In genomic region chr12:69360348-69360672, GRCh38 we compare ENCODE assay signal across 8 cellular contexts. TPM values are rescaled to one million over a fixed set of nuclear protein-coding genes. Genes with fewer than 3 reads are reported as not detected.
DNase-seq lines count a peak whose midpoint lies in the region; ATAC-seq, FAIRE-seq and TF ChIP-seq lines count a peak whose summit lies in the region.

No MANE protein-coding gene starts in this region.

- no peak for ATAC-seq in activated T-cell treated with anti-CD3 and anti-CD28 coated beads, Interleukin-2, amount 50 U/mL, for 72 hours (replicated peaks in 1 of 2)
- no peak for ATAC-seq in GM12878
- ATAC-seq in HG02798 (IDR thresholded peaks at IDR 0.05; ENCODE audit: poor library complexity, unreplicated experiment) = no peak

- no peak for FAIRE-seq in GM12878 (lab: Jason Lieb, UNC)

- H3K27me3 ChIP-seq in GM12878 (replicated peaks in 1 of 2; ENCODE audit: control insufficient read depth in 2 of 2, insufficient read depth in 2 of 2, low read length in 1 of 2) = no peaks in the 10 kb centered on the region
- no peaks in the 10 kb centered on the region for H3K27me3 ChIP-seq in tibial artery

- intact Hi-C loops in GM12878 (cut with micrococcal nuclease; ENCODE audit: unreplicated experiment) = no loop called here
- intact Hi-C loops in lower leg skin (cut with DNase I; ENCODE audit: low total_unique reads) = no loop called here
- intact Hi-C loops in tibial artery (cut with DNase I; ENCODE audit: low total_unique reads) = no loop called here

- H3K4me2 ChIP-seq in GM12878 (ENCODE audit: control insufficient read depth, insufficient read depth) = peak overlapping the region; percentile 99

- H3K9me3 Mint-ChIP-seq in activated T-cell treated with anti-CD3 and anti-CD28 coated beads, Interleukin-2, amount 50 U/mL, for 72 hours = no peaks in the 10 kb centered on the region

- in situ Hi-C loops in GM12878 (cut with MboI) = no loop called here

- peak overlapping the region; percentile 85 to 92 for H3K4me3 Mint-ChIP-seq in activated T-cell treated with anti-CD3 and anti-CD28 coated beads, Interleukin-2, amount 50 U/mL, for 72 hours

- H3K36me3 ChIP-seq in GM12878 (ENCODE audit: control insufficient read depth in 2 of 2, insufficient read depth in 2 of 2, low read length in 1 of 2) (no peaks in the 10 kb centered on the region; a peak in 1 of 4 replicates), tibial artery (no peaks in the 10 kb centered on the region)

- peaks cover 25% of the 10 kb centered on the region for H3K79me2 ChIP-seq in GM12878 (ENCODE audit: control insufficient read depth, insufficient read depth, low read length)

- SMC1A ChIA-PET in GM12878 (lab: Charles Lee; ENCODE audit: uncharacterized antibody, unreplicated experiment) = interaction anchor here (0.7 kb wide), 1 partner anchor 115 kb away, joined by 4 read pairs; no protein-coding TSS in a partner anchor

- TF ChIP-seq POLR2A in GM12878 (IDR thresholded peaks at IDR 0.05; ENCODE audit: low read depth, low read length) (no peak), lower leg skin (IDR thresholded peaks at IDR 0.05) (no peak)

- H3K4me1 ChIP-seq in GM12878 (ENCODE audit: control insufficient read depth, insufficient read depth, low read length) (no peaks in the 10 kb centered on the region; the same call in 1 of the 2 replicates), tibial artery (peaks cover 0 to 20% (median 4%) of the 10 kb centered on the region in 4 donors)

- TF ChIP-seq RAD21 in GM12878 (IDR thresholded peaks at IDR 0.05; ENCODE audit: insufficient read depth, low read depth, low read length) = no peak

- WGBS in GM12878 (ENCODE audit: insufficient coverage, insufficient replicate concordance, low lambda C conversion rate, missing lambda C conversion rate) = 3% methylated on average over 10 of the region's 10 CpGs
- WGBS in lower leg skin, 2 donors = 7 to 8% methylated on average over 10 of the region's 10 CpGs

- TSS peak; percentile 82 for BruUV-seq in GM12878 (replicated peaks; lab: Mats Ljungman, UMichigan)

- CTCF ChIA-PET in GM12878 (lab: Yijun Ruan, JAX) = interaction anchor here (1.0 to 1.2 kb wide), 3 partner anchors 28 to 211 kb away, joined by 3 read pairs; no protein-coding TSS in a partner anchor

- DNase-seq in activated T-cell treated with anti-CD3 and anti-CD28 coated beads, Interleukin-2, amount 50 U/mL, for 72 hours = no peak
- DNase-seq in activated T-cell treated with anti-CD3 and anti-CD28 coated beads, Interleukin-2, amount 50 U/mL, for 48 hours = no peak
- no peak for DNase-seq in GM12878 (ENCODE audit: low read depth, low spot score)
- no peak for DNase-seq in lower leg skin (ENCODE audit: low spot score in 2 of 2)
- no peak for DNase-seq in tibial artery
- DNase-seq in NCI-H1105 treated with DMSO at 0.1 percent for 48 hours (lab: John Stamatoyannopoulos, UW) = no peak
- DNase-seq in foreskin melanocyte = no peak

- H3K27me3 Mint-ChIP-seq in activated T-cell treated with anti-CD3 and anti-CD28 coated beads, Interleukin-2, amount 50 U/mL, for 72 hours (ENCODE audit: low read depth) = no peaks in the 10 kb centered on the region

- H3K27ac Mint-ChIP-seq in activated T-cell treated with anti-CD3 and anti-CD28 coated beads, Interleukin-2, amount 50 U/mL, for 72 hours = peak overlapping the region; percentile 95

- POLR2A ChIA-PET in GM12878 (lab: Charles Lee) = interaction anchor here (0.6 to 1.2 kb wide), 4 partner anchors 106 to 1369 kb away, joined by 3 read pairs; partner anchors contain the start of gene RAB3IP

- H3K27ac ChIP-seq in GM12878 (ENCODE audit: control insufficient read depth, insufficient read depth) (peak overlapping the region; percentile 98), tibial artery (peak overlapping the region; percentile 95 to 99)

- peak overlapping the region; percentile 69 for H2AFZ ChIP-seq in GM12878 (ENCODE audit: control insufficient read depth, low read depth, low read length)

- no peak for TF ChIP-seq EP300 in GM12878 (IDR thresholded peaks at IDR 0.05; ENCODE audit: borderline replicate concordance in 1 of 2, control insufficient read depth in 1 of 2, low read depth in 2 of 2, low read length in 2 of 2)

- H3K4me1 Mint-ChIP-seq in activated T-cell treated with anti-CD3 and anti-CD28 coated beads, Interleukin-2, amount 50 U/mL, for 72 hours (ENCODE audit: low read depth) = peaks cover 33% of the 10 kb centered on the region

- TF ChIP-seq CTCF in GM12878 (IDR thresholded peaks at IDR 0.05 in 2 of 3, conservative IDR thresholded peaks at IDR 0.05 in 1 of 3; ENCODE audit: control insufficient read depth in 2 of 3, extremely low read depth in 1 of 3, insufficient read depth in 1 of 3, low read depth in 3 of 3, low read length in 3 of 3) = no peak
- no peak for TF ChIP-seq CTCF in lower leg skin (IDR thresholded peaks at IDR 0.05)
- TF ChIP-seq CTCF in tibial artery (IDR thresholded peaks at IDR 0.05) = no peak

- H3K36me3 Mint-ChIP-seq in activated T-cell treated with anti-CD3 and anti-CD28 coated beads, Interleukin-2, amount 50 U/mL, for 72 hours (ENCODE audit: insufficient read depth in 2 of 2) = peaks cover 4 to 12% of the 10 kb centered on the region in 2 donors

- RAD21 ChIA-PET in GM12878 (lab: Charles Lee; ENCODE audit: unreplicated experiment) = interaction anchor here (1.0 kb wide), 1 partner anchor 210 kb away, joined by 3 read pairs; no protein-coding TSS in a partner anchor

- H3K4me3 ChIP-seq in GM12878 (peak overlapping the region; percentile 62), lower leg skin (ENCODE audit: low read depth, poor library complexity, severe bottlenecking) (peak overlapping the region; percentile 92), tibial artery (peak overlapping the region; percentile 78 to 96)

- H4K20me1 ChIP-seq in GM12878 (ENCODE audit: control insufficient read depth, insufficient read depth) = no peaks in the 10 kb centered on the region

- peak overlapping the region; percentile 99 for H3K9ac ChIP-seq in GM12878 (ENCODE audit: control insufficient read depth, insufficient read depth, low read length)

- H3K9me3 ChIP-seq in GM12878 (replicated peaks; ENCODE audit: control insufficient read depth, insufficient read depth, low read length) (no peaks in the 10 kb centered on the region), tibial artery (no peaks in the 10 kb centered on the region)

TF ChIP-seq in GM12878, 131 proteins besides CTCF, POLR2A, EP300 and RAD21 (continues in another document):
- no peak for TF ChIP-seq SIN3A (IDR thresholded peaks at IDR 0.05; ENCODE audit: low read depth, low read length)
- TF ChIP-seq ATF7 (IDR thresholded peaks at IDR 0.05; ENCODE audit: low read depth) = peak; percentile 73
- TF ChIP-seq TCF12 (IDR thresholded peaks at IDR 0.05; ENCODE audit: low read depth, low read length) = 0 out of 2 replicates have a peak, but pooled peaks have one; percentile 4
- no peak for TF ChIP-seq NR2C1 (IDR thresholded peaks at IDR 0.05)
- TF ChIP-seq MXI1 (IDR thresholded peaks at IDR 0.05; ENCODE audit: low read depth, low read length) = no peak

RNA-seq across cellular contexts. Expression of gene YEATS4, which starts 0.8 kb away (rescaled TPM):
- total RNA-seq in activated T-cell treated with anti-CD3 and anti-CD28 coated beads, Interleukin-2, amount 50 U/mL, for 72 hours = 10 to 100 TPM; 49.3 to 54.5 TPM
- 24.4 and 27.7 TPM in 2 replicates for total RNA-seq in GM12878 (2013; cell fraction: nucleolus; rRNA removed)
- total RNA-seq in GM12878 (2014; rRNA removed) = 24.3 and 31.7 TPM in 2 replicates
- total RNA-seq in GM12878 (2014; rRNA removed; fragmentation: Illumina TruSeq; extraction: Trizol) = 34.9 and 37.7 TPM in 2 replicates
- 23.5 and 27.2 TPM in 2 replicates for total RNA-seq in GM12878 (2021)
- polyA plus RNA-seq in GM12878 (2011; ENCODE audit: low read depth) = 13.8 TPM
- 35.8 and 65.6 TPM in 2 replicates for polyA plus RNA-seq in GM12878 (2011; rRNA removed)
- 19.7 and 25.6 TPM in 2 replicates for polyA plus RNA-seq in GM12878 (2011; cell fraction: cytosol; rRNA removed)
- 11.4 and 11.7 TPM in 2 replicates for polyA plus RNA-seq in GM12878 (2011; cell fraction: nucleus; rRNA removed)
- 24.5 and 25.0 TPM in 2 replicates for polyA plus RNA-seq in GM12878 (2012)
- polyA plus RNA-seq in GM12878 (2014; fragmentation: Illumina TruSeq; extraction: Trizol) = 37.4 and 48.8 TPM in 2 replicates
- polyA plus RNA-seq in GM12878 (2014; fragmentation: Nextera tagmentation; extraction: Ambion mirVana) = 10 to 100 TPM; 23.8 to 36.2 TPM
- 42.0 and 45.4 TPM in 2 replicates for polyA plus RNA-seq in GM12878 (2014; rRNA removed)
- 10 to 100 TPM; 40.7 to 42.4 TPM for polyA plus RNA-seq in GM12878 (2016; fragmentation: Nextera tagmentation; extraction: Ambion mirVana)
- 4.4 and 5.7 TPM in 2 replicates for polyA minus RNA-seq in GM12878 (2011; rRNA and poly(A)+ RNA removed)
- polyA minus RNA-seq in GM12878 (2011; cell fraction: cytosol; rRNA and poly(A)+ RNA removed) = 7.2 and 10.0 TPM in 2 replicates
- 9.3 and 18.5 TPM in 2 replicates for polyA minus RNA-seq in GM12878 (2011; cell fraction: nucleus; rRNA and poly(A)+ RNA removed)
- 10 to 100 TPM; 10.0 to 21.7 (median 16.8) TPM for total RNA-seq in lower leg skin

RNA-seq across cellular contexts. Expression of gene LYZ, which starts 12.1 kb away (rescaled TPM):
- total RNA-seq in activated T-cell treated with anti-CD3 and anti-CD28 coated beads, Interleukin-2, amount 50 U/mL, for 72 hours = under 1 TPM in 1 of 2 donors, not detected in 1; 0.37 TPM
- total RNA-seq in GM12878 (2013; cell fraction: nucleolus; rRNA removed) = not detected in 2 replicates
- 0.05 TPM in 1 of 2 replicates, not detected in the other for total RNA-seq in GM12878 (2014; rRNA removed)
- not detected in 2 replicates for total RNA-seq in GM12878 (2014; rRNA removed; fragmentation: Illumina TruSeq; extraction: Trizol)
- 0.77 and 1.9 TPM in 2 replicates for total RNA-seq in GM12878 (2021)
- polyA plus RNA-seq in GM12878 (2011; ENCODE audit: low read depth) = not detected
- polyA plus RNA-seq in GM12878 (2011; rRNA removed) = not detected in 2 replicates
- 0.07 TPM in 1 of 2 replicates, not detected in the other for polyA plus RNA-seq in GM12878 (2011; cell fraction: cytosol; rRNA removed)
- not detected in 2 replicates for polyA plus RNA-seq in GM12878 (2011; cell fraction: nucleus; rRNA removed)
- not detected in 2 replicates for polyA plus RNA-seq in GM12878 (2012)
- polyA plus RNA-seq in GM12878 (2014; fragmentation: Illumina TruSeq; extraction: Trizol) = not detected in 2 replicates
- polyA plus RNA-seq in GM12878 (2014; fragmentation: Nextera tagmentation; extraction: Ambion mirVana) = not detected
- polyA plus RNA-seq in GM12878 (2014; rRNA removed) = not detected in 2 replicates
- not detected for polyA plus RNA-seq in GM12878 (2016; fragmentation: Nextera tagmentation; extraction: Ambion mirVana)
- not detected in 2 replicates for polyA minus RNA-seq in GM12878 (2011; rRNA and poly(A)+ RNA removed)
- polyA minus RNA-seq in GM12878 (2011; cell fraction: cytosol; rRNA and poly(A)+ RNA removed) = not detected in 2 replicates
- polyA minus RNA-seq in GM12878 (2011; cell fraction: nucleus; rRNA and poly(A)+ RNA removed) = not detected in 2 replicates
- total RNA-seq in lower leg skin = 10 to 100 TPM in 3 of 4 donors, 1 to 10 TPM in 1; 6.8 to 27.8 (median 18.8) TPM
